In the genomic region with DNA sequence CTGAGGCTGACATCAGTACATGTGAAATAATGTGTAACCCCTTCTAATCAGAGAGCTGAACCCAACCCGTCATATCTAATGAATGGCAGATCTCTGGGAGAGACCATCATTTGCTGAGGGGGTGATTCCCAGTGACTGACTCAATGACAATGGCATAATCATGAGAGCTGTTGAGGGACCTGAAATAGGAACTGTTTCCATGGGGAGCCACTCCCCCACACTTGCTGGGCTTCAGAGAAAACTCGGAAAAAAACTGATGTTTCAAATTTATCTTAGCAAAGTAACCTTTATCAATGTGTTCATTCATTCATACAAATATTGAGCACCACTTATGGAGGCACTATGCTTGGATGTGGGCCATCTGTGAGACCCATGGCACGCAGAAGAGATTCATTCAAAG, we compare ENCODE assay signal across 27 cellular contexts.
"Had no signal": no experiment of that assay in that cellular context is flagged by ENCODE, and none has a peak within 500 bp of the region (broad histone marks: within the 10 kb centered on the region; RNA-seq: fewer than 3 reads in every experiment).

No MANE protein-coding gene starts in this region.

- H3K4me1 Mint-ChIP-seq: naive thymus-derived CD8-positive, alpha-beta T cell; nephron progenitor cell; neural crest cell; stimulated activated effector memory CD8-positive, alpha-beta T cell treated with anti-CD3 and anti-CD28 coated beads, Interleukin-12 subunit alpha, Interleukin-12 subunit beta, amount 100 ng/mL, for 72 hours; stimulated activated naive B cell treated with anti-CD40 and anti-IgM and Interleukin-4, amounts not matched to agents 10 μg/mL and 1 μg/mL and 100 μg/mL, for 72 hours had no signal

- H3K36me3 ChIP-seq: neutrophil, pancreas, right lobe of liver, stomach, tibial artery, upper lobe of right lung, uterus had no signal

- DNase-seq: naive thymus-derived CD8-positive, alpha-beta T cell; nephron progenitor cell; pancreas; posterior cingulate gyrus; psoas muscle; right cardiac atrium; right lobe of liver; sigmoid colon; small intestine; stimulated activated CD4-positive, alpha-beta T cell treated with anti-CD3 and anti-CD28 coated beads, Interleukin-15, amount 100 ng/mL, for 24 hours; stimulated activated CD4-positive, alpha-beta T cell treated with anti-CD3 and anti-CD28 coated beads, Interleukin-2, amount 100 ng/mL, for 24 hours; stimulated activated CD4-positive, alpha-beta T cell treated with anti-CD3 and anti-CD28 coated beads, Interleukin-2, amount 100 ng/mL, for 48 hours; stimulated activated CD4-positive, alpha-beta T cell treated with anti-CD3 and anti-CD28 coated beads, Interleukin-4, amount 100 ng/mL, for 24 hours; stimulated activated naive B cell treated with anti-CD40 and anti-IgM and Interleukin-4, amounts not matched to agents 10 μg/mL and 1 μg/mL and 100 μg/mL, for 72 hours; stimulated activated naive CD4-positive, alpha-beta T cell treated with Interleukin-2 at 50 U/mL for 16 hours; stomach; tibial artery; transverse colon; upper lobe of right lung; uterus had no signal

- H3K27me3 ChIP-seq: neutrophil, pancreas, right lobe of liver, sigmoid colon, stomach, tibial artery, transverse colon, upper lobe of right lung, uterus had no signal

- H3K27me3 Mint-ChIP-seq: progenitor cell of endocrine pancreas; stimulated activated naive CD8-positive, alpha-beta T cell treated with anti-CD3 and anti-CD28 coated beads, Interleukin-15, Interleukin-2, amounts not matched to agents 100 ng/mL and 50 ng/mL, for 24 hours; type B pancreatic cell had no signal

- H3K9me3 Mint-ChIP-seq: naive thymus-derived CD8-positive, alpha-beta T cell; natural killer cell treated with Interleukin-12 subunit alpha and Interleukin-12 subunit beta and Interleukin-15 and Interleukin-18, amount 100 ng/mL, for 72 hours; nephron progenitor cell; neural crest cell; stimulated activated effector memory CD8-positive, alpha-beta T cell treated with anti-CD3 and anti-CD28 coated beads, Interleukin-12 subunit alpha, Interleukin-12 subunit beta, amount 100 ng/mL, for 72 hours; stimulated activated naive CD8-positive, alpha-beta T cell treated with anti-CD3 and anti-CD28 coated beads, Interleukin-15, Interleukin-2, amounts not matched to agents 100 ng/mL and 50 ng/mL, for 24 hours; type B pancreatic cell had no signal

- H3K9me3 ChIP-seq: neutrophil, pancreas, psoas muscle, right lobe of liver, stomach, tibial artery, transverse colon, upper lobe of right lung, uterus had no signal

- H3K4me3 ChIP-seq: pancreas, psoas muscle, right lobe of liver, sigmoid colon, stomach, tibial artery, transverse colon, upper lobe of right lung, uterus had no signal

- H3K36me3 Mint-ChIP-seq: naive thymus-derived CD8-positive, alpha-beta T cell; natural killer cell treated with Interleukin-12 subunit alpha and Interleukin-12 subunit beta and Interleukin-15 and Interleukin-18, amount 100 ng/mL, for 72 hours; stimulated activated effector memory CD8-positive, alpha-beta T cell treated with anti-CD3 and anti-CD28 coated beads, Interleukin-12 subunit alpha, Interleukin-12 subunit beta, amount 100 ng/mL, for 72 hours; stimulated activated naive B cell treated with anti-CD40 and anti-IgM and Interleukin-4, amounts not matched to agents 10 μg/mL and 1 μg/mL and 100 μg/mL, for 72 hours had no signal

- H3K27ac ChIP-seq: neutrophil, pancreas, psoas muscle, right lobe of liver, sigmoid colon, stomach, tibial artery, transverse colon, upper lobe of right lung, uterus had no signal

- H3K4me3 Mint-ChIP-seq: naive thymus-derived CD8-positive, alpha-beta T cell; natural killer cell treated with Interleukin-12 subunit alpha and Interleukin-12 subunit beta and Interleukin-15 and Interleukin-18, amount 100 ng/mL, for 72 hours; nephron progenitor cell; neural crest cell; stimulated activated effector memory CD8-positive, alpha-beta T cell treated with anti-CD3 and anti-CD28 coated beads, Interleukin-12 subunit alpha, Interleukin-12 subunit beta, amount 100 ng/mL, for 72 hours; stimulated activated naive B cell treated with anti-CD40 and anti-IgM and Interleukin-4, amounts not matched to agents 10 μg/mL and 1 μg/mL and 100 μg/mL, for 72 hours; stimulated activated naive CD8-positive, alpha-beta T cell treated with anti-CD3 and anti-CD28 coated beads, Interleukin-15, Interleukin-2, amounts not matched to agents 100 ng/mL and 50 ng/mL, for 24 hours; type B pancreatic cell had no signal

- H3K27ac Mint-ChIP-seq: natural killer cell treated with Interleukin-12 subunit alpha and Interleukin-12 subunit beta and Interleukin-15 and Interleukin-18, amount 100 ng/mL, for 72 hours; nephron progenitor cell; progenitor cell of endocrine pancreas; stimulated activated effector memory CD8-positive, alpha-beta T cell treated with anti-CD3 and anti-CD28 coated beads, Interleukin-12 subunit alpha, Interleukin-12 subunit beta, amount 100 ng/mL, for 72 hours; stimulated activated naive B cell treated with anti-CD40 and anti-IgM and Interleukin-4, amounts not matched to agents 10 μg/mL and 1 μg/mL and 100 μg/mL, for 72 hours; stimulated activated naive CD8-positive, alpha-beta T cell treated with anti-CD3 and anti-CD28 coated beads, Interleukin-15, Interleukin-2, amounts not matched to agents 100 ng/mL and 50 ng/mL, for 24 hours; type B pancreatic cell had no signal

- H3K4me1 ChIP-seq: pancreas, psoas muscle, right lobe of liver, sigmoid colon, stomach, tibial artery, transverse colon, upper lobe of right lung, uterus had no signal
